In the genomic region with DNA sequence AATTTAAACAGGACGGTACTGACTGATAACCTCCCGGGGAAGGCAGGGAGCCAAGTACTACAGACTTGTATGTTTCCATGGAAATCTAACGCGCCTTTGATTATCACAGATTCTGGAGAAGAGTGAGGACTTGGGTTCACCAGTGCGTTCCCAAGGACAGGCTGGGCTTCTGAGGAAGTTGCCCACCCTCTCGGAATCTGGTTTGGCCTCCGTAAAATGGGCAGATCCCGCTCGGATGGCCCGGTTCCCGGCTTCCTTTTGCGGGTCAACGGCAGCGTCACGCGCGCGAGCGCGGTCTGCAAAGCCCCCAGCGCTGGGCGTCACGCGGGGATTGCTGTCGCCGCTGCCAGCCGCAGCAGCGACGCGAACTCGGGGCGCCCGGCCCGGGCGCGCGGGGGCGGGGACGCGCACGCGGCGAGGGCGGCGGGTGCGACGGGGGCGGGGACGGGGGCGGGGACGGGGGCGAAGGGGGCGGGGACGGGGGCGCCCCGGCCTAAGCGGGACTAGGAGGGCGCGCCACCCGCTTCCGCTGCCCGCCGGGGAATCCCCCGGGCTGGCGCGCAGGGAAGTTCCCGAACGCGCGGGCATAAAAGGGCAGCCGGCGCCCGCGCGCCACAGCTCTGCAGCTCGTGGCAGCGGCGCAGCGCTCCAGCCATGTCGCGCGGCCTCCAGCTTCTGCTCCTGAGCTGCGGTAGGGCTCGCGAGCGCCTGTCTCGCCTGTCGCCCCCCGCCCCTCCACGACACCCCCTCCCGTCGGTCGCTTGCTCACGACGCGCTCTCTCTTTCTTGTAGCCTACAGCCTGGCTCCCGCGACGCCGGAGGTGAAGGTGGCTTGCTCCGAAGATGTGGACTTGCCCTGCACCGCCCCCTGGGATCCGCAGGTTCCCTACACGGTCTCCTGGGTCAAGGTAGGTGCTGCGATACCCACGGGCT, we compare ENCODE assay signal across 8 cellular contexts. TPM values are rescaled to one million over a fixed set of nuclear protein-coding genes. Genes with fewer than 3 reads are reported as not detected.
DNase-seq lines count a peak whose midpoint lies in the region; ATAC-seq lines count a peak whose summit lies in the region.

A gene with protein sequence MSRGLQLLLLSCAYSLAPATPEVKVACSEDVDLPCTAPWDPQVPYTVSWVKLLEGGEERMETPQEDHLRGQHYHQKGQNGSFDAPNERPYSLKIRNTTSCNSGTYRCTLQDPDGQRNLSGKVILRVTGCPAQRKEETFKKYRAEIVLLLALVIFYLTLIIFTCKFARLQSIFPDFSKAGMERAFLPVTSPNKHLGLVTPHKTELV (plus strand): TSS at position 615 of the 933 bp plus-strand sequence. CDS start 40 bp downstream, at position 655.

- peak within 1 kb of the TSS; percentile 65 for H3K4me3 ChIP-seq in urinary bladder (ENCODE audit: low read depth, low read length)

- peak; percentile 57 for ATAC-seq in GM21390 (IDR thresholded peaks at IDR 0.05; ENCODE audit: unreplicated experiment)
- peak; percentile 90 to 92 for ATAC-seq in activated naive CD4-positive, alpha-beta T cell treated with anti-CD3 and anti-CD28 coated beads, Interleukin-2, amount 50 U/mL, for 72 hours

- H3K27ac ChIP-seq in urinary bladder (ENCODE audit: low read depth): no peak within 1 kb of the TSS

- peak within 1 kb of the TSS; percentile 85 to 92 for H3K27ac Mint-ChIP-seq in activated naive CD4-positive, alpha-beta T cell treated with anti-CD3 and anti-CD28 coated beads, Interleukin-2, amount 50 U/mL, for 72 hours

- peaks cover 23 to 28% of the 10 kb centered on the region in 2 donors for H3K36me3 Mint-ChIP-seq in activated naive CD4-positive, alpha-beta T cell treated with anti-CD3 and anti-CD28 coated beads, Interleukin-2, amount 50 U/mL, for 72 hours

- WGBS in urinary bladder: under 1% methylated on average over 104 of the region's 106 CpGs

- no peaks in the 10 kb centered on the region for H3K36me3 ChIP-seq in urinary bladder (ENCODE audit: insufficient read depth)

- peak; percentile 46 for DNase-seq in DMS53 treated with DMSO at 0.1 percent for 48 hours (lab: John Stamatoyannopoulos, UW; ENCODE audit: unreplicated experiment)
- DNase-seq in HuH-7.5 (ENCODE audit: low spot score): peak; percentile 63
- peak; percentile 57 for DNase-seq in SKM-1 treated with dmso at 0.1 percent for 144 hours (lab: John Stamatoyannopoulos, UW; ENCODE audit: unreplicated experiment)
- peak; percentile 76 to 87 for DNase-seq in activated naive CD4-positive, alpha-beta T cell treated with anti-CD3 and anti-CD28 coated beads, Interleukin-2, amount 50 U/mL, for 72 hours (ENCODE audit: low spot score in 2 of 2)
- DNase-seq in cardiac septum (ENCODE audit: low spot score): peak; percentile 88
- peak; percentile 89 for DNase-seq in posterior vena cava (ENCODE audit: low spot score)

- intact Hi-C loops in cardiac septum (cut with DNase I) (no loop called here), posterior vena cava (cut with DNase I) (loop anchor here in 1 of 2 donors (1.0 kb wide), 1 partner anchor 30 kb away; no protein-coding TSS in a partner anchor)

- H3K4me1 ChIP-seq in urinary bladder (ENCODE audit: insufficient read depth): no peaks in the 10 kb centered on the region

- H3K9me3 Mint-ChIP-seq in activated naive CD4-positive, alpha-beta T cell treated with anti-CD3 and anti-CD28 coated beads, Interleukin-2, amount 50 U/mL, for 72 hours: no peaks in the 10 kb centered on the region

RNA-seq across cellular contexts. Expression of the gene that starts here (rescaled TPM):
- total RNA-seq in activated naive CD4-positive, alpha-beta T cell treated with anti-CD3 and anti-CD28 coated beads, Interleukin-2, amount 50 U/mL, for 72 hours: 10 to 100 TPM in 1 of 2 donors, 1 to 10 TPM in 1; 8.9 to 13.8 TPM
- 1.7 TPM for total RNA-seq in cardiac septum
- total RNA-seq in posterior vena cava: 1 to 10 TPM; 1.3 to 2.9 TPM
- 16.9 TPM for total RNA-seq in urinary bladder
- polyA plus RNA-seq in urinary bladder: 1.8 TPM
